In genomic region chr1:37529888-37530287, GRCh38 we compare ENCODE assay signal across 1 cellular context. TPM values are rescaled to one million over a fixed set of nuclear protein-coding genes. Genes with fewer than 3 reads are reported as not detected.
"Had no signal": no experiment of that assay in that cellular context is flagged by ENCODE, and none has a peak within 500 bp of the region (broad histone marks: within the 10 kb centered on the region; RNA-seq: fewer than 3 reads in every experiment).

No MANE protein-coding gene starts in this region.

RNA-seq across cellular contexts. Expression of gene DNALI1, which starts 26.9 kb away (rescaled TPM):
- polyA plus RNA-seq: immature natural killer cell had no signal
